ENCODE assay signal across 26 cellular contexts in the genomic region with DNA sequence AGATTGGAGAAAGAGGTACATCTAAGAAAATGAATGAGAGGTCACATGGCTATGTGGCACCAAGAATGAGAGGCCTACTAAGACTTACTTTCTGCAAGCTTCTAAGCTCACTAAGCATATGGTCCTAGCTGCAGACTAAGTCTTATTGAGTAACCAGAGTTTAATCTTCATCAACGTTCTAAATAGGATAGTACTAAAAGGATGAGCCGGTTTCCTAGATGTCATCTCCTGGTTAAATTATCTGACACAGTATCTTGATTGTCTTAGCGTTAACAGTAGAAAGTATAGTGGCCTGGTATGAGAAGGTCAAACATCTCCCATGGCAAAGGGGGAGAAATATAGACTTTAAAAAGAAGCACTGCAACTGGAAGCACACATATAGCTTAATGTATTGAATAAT.
"Had no signal": no experiment of that assay in that cellular context is flagged by ENCODE, and none has a peak within 500 bp of the region (broad histone marks: within the 10 kb centered on the region; RNA-seq: fewer than 3 reads in every experiment).

No MANE protein-coding gene starts in this region.

- FAIRE-seq: pancreas, small intestine, urothelium cell line had no signal

- H3K9me3 ChIP-seq: neutrophil, pancreas, prostate gland, sigmoid colon, stomach, thoracic aorta, thyroid gland, tibial nerve, upper lobe of left lung, vagina had no signal

- H3K4me3 Mint-ChIP-seq: natural killer cell treated with Interleukin-12 subunit alpha and Interleukin-12 subunit beta and Interleukin-15 and Interleukin-18, amount 100 ng/mL, for 72 hours; nephron progenitor cell; neural crest cell; stimulated activated effector memory CD8-positive, alpha-beta T cell treated with anti-CD3 and anti-CD28 coated beads, Interleukin-12 subunit alpha, Interleukin-12 subunit beta, amount 100 ng/mL, for 72 hours; stimulated activated naive B cell treated with anti-CD40 and anti-IgM and Interleukin-4, amounts not matched to agents 10 μg/mL and 1 μg/mL and 100 μg/mL, for 72 hours; stimulated activated naive CD8-positive, alpha-beta T cell treated with anti-CD3 and anti-CD28 coated beads, Interleukin-15, Interleukin-2, amounts not matched to agents 100 ng/mL and 50 ng/mL, for 24 hours had no signal

- H3K9me3 Mint-ChIP-seq: nephron progenitor cell, neural crest cell had no signal

- ATAC-seq: pancreas; right cardiac atrium; right lobe of liver; stimulated activated effector memory CD8-positive, alpha-beta T cell treated with anti-CD3 and anti-CD28 coated beads, Interleukin-12 subunit alpha, Interleukin-12 subunit beta, amount 100 ng/mL, for 72 hours; stimulated activated naive B cell treated with anti-CD40 and anti-IgM and Interleukin-4, amounts not matched to agents 10 μg/mL and 1 μg/mL and 100 μg/mL, for 72 hours had no signal

- H3K4me1 ChIP-seq: pancreas, prostate gland, right lobe of liver, stomach, thyroid gland, tibial nerve, upper lobe of left lung, vagina had no signal

- H3K36me3 ChIP-seq: neutrophil, pancreas, prostate gland, right lobe of liver, sigmoid colon, stomach, thoracic aorta, thyroid gland, tibial nerve, upper lobe of left lung, vagina had no signal

- H3K4me1 Mint-ChIP-seq: nephron progenitor cell; neural crest cell; stimulated activated effector memory CD8-positive, alpha-beta T cell treated with anti-CD3 and anti-CD28 coated beads, Interleukin-12 subunit alpha, Interleukin-12 subunit beta, amount 100 ng/mL, for 72 hours; stimulated activated naive B cell treated with anti-CD40 and anti-IgM and Interleukin-4, amounts not matched to agents 10 μg/mL and 1 μg/mL and 100 μg/mL, for 72 hours had no signal

- H3K27ac ChIP-seq: neutrophil, pancreas, prostate gland, right lobe of liver, sigmoid colon, stomach, thoracic aorta, thyroid gland, tibial nerve, upper lobe of left lung, vagina had no signal

- DNase-seq: nephron progenitor cell; nucleus accumbens; pancreas; right cardiac atrium; right lobe of liver; sigmoid colon; small intestine; stimulated activated CD4-positive, alpha-beta T cell treated with anti-CD3 and anti-CD28 coated beads, Interleukin-15, amount 100 ng/mL, for 24 hours; stimulated activated CD4-positive, alpha-beta T cell treated with anti-CD3 and anti-CD28 coated beads, Interleukin-2, amount 100 ng/mL, for 24 hours; stimulated activated CD4-positive, alpha-beta T cell treated with anti-CD3 and anti-CD28 coated beads, Interleukin-2, amount 100 ng/mL, for 48 hours; stimulated activated CD4-positive, alpha-beta T cell treated with anti-CD3 and anti-CD28 coated beads, Interleukin-4, amount 100 ng/mL, for 24 hours; stimulated activated naive B cell treated with anti-CD40 and anti-IgM and Interleukin-4, amounts not matched to agents 10 μg/mL and 1 μg/mL and 100 μg/mL, for 72 hours; stimulated activated naive CD4-positive, alpha-beta T cell treated with Interleukin-2 at 50 U/mL for 16 hours; stomach; thyroid gland; upper lobe of left lung had no signal

- H3K36me3 Mint-ChIP-seq: natural killer cell treated with Interleukin-12 subunit alpha and Interleukin-12 subunit beta and Interleukin-15 and Interleukin-18, amount 100 ng/mL, for 72 hours; stimulated activated effector memory CD8-positive, alpha-beta T cell treated with anti-CD3 and anti-CD28 coated beads, Interleukin-12 subunit alpha, Interleukin-12 subunit beta, amount 100 ng/mL, for 72 hours; stimulated activated naive B cell treated with anti-CD40 and anti-IgM and Interleukin-4, amounts not matched to agents 10 μg/mL and 1 μg/mL and 100 μg/mL, for 72 hours had no signal

- H3K27me3 Mint-ChIP-seq: natural killer cell treated with Interleukin-12 subunit alpha and Interleukin-12 subunit beta and Interleukin-15 and Interleukin-18, amount 100 ng/mL, for 72 hours; stimulated activated naive B cell treated with anti-CD40 and anti-IgM and Interleukin-4, amounts not matched to agents 10 μg/mL and 1 μg/mL and 100 μg/mL, for 72 hours; stimulated activated naive CD8-positive, alpha-beta T cell treated with anti-CD3 and anti-CD28 coated beads, Interleukin-15, Interleukin-2, amounts not matched to agents 100 ng/mL and 50 ng/mL, for 24 hours had no signal

- H3K27ac Mint-ChIP-seq: natural killer cell treated with Interleukin-12 subunit alpha and Interleukin-12 subunit beta and Interleukin-15 and Interleukin-18, amount 100 ng/mL, for 72 hours; nephron progenitor cell; stimulated activated effector memory CD8-positive, alpha-beta T cell treated with anti-CD3 and anti-CD28 coated beads, Interleukin-12 subunit alpha, Interleukin-12 subunit beta, amount 100 ng/mL, for 72 hours; stimulated activated naive B cell treated with anti-CD40 and anti-IgM and Interleukin-4, amounts not matched to agents 10 μg/mL and 1 μg/mL and 100 μg/mL, for 72 hours; stimulated activated naive CD8-positive, alpha-beta T cell treated with anti-CD3 and anti-CD28 coated beads, Interleukin-15, Interleukin-2, amounts not matched to agents 100 ng/mL and 50 ng/mL, for 24 hours had no signal

- H3K4me3 ChIP-seq: pancreas, prostate gland, right lobe of liver, sigmoid colon, stomach, thoracic aorta, thyroid gland, tibial nerve, upper lobe of left lung, vagina had no signal

- H3K27me3 ChIP-seq: neutrophil, pancreas, right lobe of liver, sigmoid colon, stomach, thyroid gland, tibial nerve, upper lobe of left lung, vagina had no signal
